Comparison of ENCODE assay signal across 9 cellular contexts in the genomic region with DNA sequence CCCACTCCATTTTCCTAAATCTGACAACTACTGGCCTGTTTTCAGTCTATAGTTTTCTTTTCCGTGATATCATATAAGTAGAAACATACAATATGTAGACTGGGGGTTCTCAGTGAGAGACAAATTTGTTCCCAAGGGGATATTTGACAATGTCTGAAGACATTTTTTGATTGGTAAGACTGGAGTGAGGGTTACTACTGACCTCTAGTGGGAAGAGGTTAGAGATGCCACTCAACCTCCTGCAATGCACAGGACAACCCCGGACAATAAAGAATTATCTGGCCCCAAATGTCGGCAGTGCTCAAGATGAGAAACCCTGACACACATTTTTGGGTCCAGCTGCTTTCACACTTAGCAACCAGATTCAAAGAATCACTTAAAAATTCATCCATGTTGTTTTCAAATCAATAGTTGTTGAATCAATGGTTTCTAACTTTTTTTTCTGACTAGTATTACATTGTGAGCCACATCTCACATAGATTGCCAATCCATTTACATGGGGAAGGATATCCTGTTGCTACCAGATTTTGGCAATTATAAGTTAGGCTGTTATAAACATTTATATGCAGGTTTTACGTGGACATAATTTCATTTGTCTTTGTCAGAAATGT.
DNase-seq lines count a peak whose midpoint lies in the region; ATAC-seq and TF ChIP-seq lines count a peak whose summit lies in the region.
"Had no signal": no experiment of that assay in that cellular context is flagged by ENCODE, and none has a peak within 500 bp of the region (broad histone marks: within the 10 kb centered on the region; RNA-seq: fewer than 3 reads in every experiment).

No MANE protein-coding gene starts in this region.

- 41 to 51% methylated on average over 4 of the region's 4 CpGs for WGBS in upper lobe of left lung, 2 donors

- TF ChIP-seq CTCF in epithelial cell of proximal tubule (conservative IDR thresholded peaks at IDR 0.05; ENCODE audit: low read depth, low read length) (peak; percentile 82), upper lobe of left lung (IDR thresholded peaks at IDR 0.05) (peak in 5 of 6 experiments; percentile 21 to 40 (median 26))

- no peak overlapping the region for H3K27ac Mint-ChIP-seq in stimulated activated effector memory CD8-positive, alpha-beta T cell treated with anti-CD3 and anti-CD28 coated beads, Interleukin-12 subunit alpha, Interleukin-12 subunit beta, amount 100 ng/mL, for 72 hours

- no peak overlapping the region for H3K4me3 Mint-ChIP-seq in stimulated activated effector memory CD8-positive, alpha-beta T cell treated with anti-CD3 and anti-CD28 coated beads, Interleukin-12 subunit alpha, Interleukin-12 subunit beta, amount 100 ng/mL, for 72 hours

- no peaks in the 10 kb centered on the region for H3K36me3 Mint-ChIP-seq in stimulated activated effector memory CD8-positive, alpha-beta T cell treated with anti-CD3 and anti-CD28 coated beads, Interleukin-12 subunit alpha, Interleukin-12 subunit beta, amount 100 ng/mL, for 72 hours

- no peak overlapping the region for H3K27ac ChIP-seq in upper lobe of left lung
- H3K27ac ChIP-seq: skin epidermis had no signal

- H3K36me3 ChIP-seq in upper lobe of left lung, result no peaks in the 10 kb centered on the region

- TF ChIP-seq POLR2A in upper lobe of left lung (IDR thresholded peaks at IDR 0.05), result no peak

- H3K4me3 ChIP-seq in epithelial cell of proximal tubule (ENCODE audit: low read depth, low read length), result no peak overlapping the region
- no peak overlapping the region for H3K4me3 ChIP-seq in upper lobe of left lung
- H3K4me3 ChIP-seq: skin epidermis had no signal

- peak; percentile 33 for DNase-seq in NCI-H748 (lab: John Stamatoyannopoulos, UW; ENCODE audit: unreplicated experiment)
- DNase-seq in epithelial cell of proximal tubule (ENCODE audit: low read depth), result no peak
- no peak for DNase-seq in upper lobe of left lung
- no peak for DNase-seq in stimulated activated effector memory CD8-positive, alpha-beta T cell treated with anti-CD3 and anti-CD28 coated beads, Interleukin-12 subunit alpha, Interleukin-12 subunit beta, amount 100 ng/mL, for 72 hours (ENCODE audit: low spot score in 2 of 2)
- no peak for DNase-seq in AG08396 (ENCODE audit: low spot score)

- no peaks in the 10 kb centered on the region for H3K4me1 Mint-ChIP-seq in stimulated activated effector memory CD8-positive, alpha-beta T cell treated with anti-CD3 and anti-CD28 coated beads, Interleukin-12 subunit alpha, Interleukin-12 subunit beta, amount 100 ng/mL, for 72 hours

- TF ChIP-seq EP300 in upper lobe of left lung (IDR thresholded peaks at IDR 0.05), result no peak

- no peaks in the 10 kb centered on the region for H3K4me1 ChIP-seq in upper lobe of left lung

- no peaks in the 10 kb centered on the region for H3K9me3 ChIP-seq in upper lobe of left lung

- peak; percentile 95 for ATAC-seq in GM18502 (IDR thresholded peaks at IDR 0.05; ENCODE audit: poor library complexity, unreplicated experiment)
- peak; percentile 80 for ATAC-seq in HG02885 (IDR thresholded peaks at IDR 0.05; ENCODE audit: poor library complexity, unreplicated experiment)
- ATAC-seq in upper lobe of left lung (ENCODE audit: low FRiP score in 2 of 2), result peak in 1 of 2 donors; percentile 52
- no peak for ATAC-seq in stimulated activated effector memory CD8-positive, alpha-beta T cell treated with anti-CD3 and anti-CD28 coated beads, Interleukin-12 subunit alpha, Interleukin-12 subunit beta, amount 100 ng/mL, for 72 hours
- ATAC-seq in GM21529 (IDR thresholded peaks at IDR 0.05; ENCODE audit: unreplicated experiment), result no peak

- no peaks in the 10 kb centered on the region for H3K27me3 ChIP-seq in upper lobe of left lung

- H3K9me3 Mint-ChIP-seq in stimulated activated effector memory CD8-positive, alpha-beta T cell treated with anti-CD3 and anti-CD28 coated beads, Interleukin-12 subunit alpha, Interleukin-12 subunit beta, amount 100 ng/mL, for 72 hours, result peaks cover 7% of the 10 kb centered on the region

Comparison
In these comparisons a context has a peak if more than half of its experiments do, and no peak if none do; other contexts are left out.
1. ATAC-seq: peak in GM18502 (single experiment) and HG02885 (single experiment); none in stimulated activated effector memory CD8-positive, alpha-beta T cell treated with anti-CD3 and anti-CD28 coated beads, Interleukin-12 subunit alpha, Interleukin-12 subunit beta, amount 100 ng/mL, for 72 hours (single experiment) and GM21529 (single experiment).